Comparison of ENCODE assay signal across 1 cellular context in the genomic region with DNA sequence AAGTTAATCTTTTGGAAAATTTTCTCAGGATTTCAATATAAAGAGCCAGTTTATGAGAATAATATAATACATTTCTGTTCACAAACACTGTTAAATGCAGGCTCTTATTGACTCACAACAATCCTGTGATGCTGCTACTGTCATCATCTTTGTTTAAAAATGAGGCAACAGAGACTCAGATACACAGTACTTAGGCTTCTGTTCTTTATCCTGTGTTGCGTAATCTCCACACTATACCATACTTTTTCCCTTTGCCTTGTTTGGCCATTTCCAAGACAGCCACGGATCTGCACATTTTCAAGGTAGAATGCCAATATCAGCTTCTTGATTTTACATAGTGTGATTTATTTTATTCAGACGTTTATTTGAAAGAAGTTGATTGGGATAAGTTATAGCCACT.
TF ChIP-seq lines count a peak whose summit lies in the region.

No MANE protein-coding gene starts in this region.

TF ChIP-seq in HepG2, 621 proteins besides CTCF, POLR2A, EP300 and RAD21 (continued from another document):
- TF ChIP-seq, protein P1, sequence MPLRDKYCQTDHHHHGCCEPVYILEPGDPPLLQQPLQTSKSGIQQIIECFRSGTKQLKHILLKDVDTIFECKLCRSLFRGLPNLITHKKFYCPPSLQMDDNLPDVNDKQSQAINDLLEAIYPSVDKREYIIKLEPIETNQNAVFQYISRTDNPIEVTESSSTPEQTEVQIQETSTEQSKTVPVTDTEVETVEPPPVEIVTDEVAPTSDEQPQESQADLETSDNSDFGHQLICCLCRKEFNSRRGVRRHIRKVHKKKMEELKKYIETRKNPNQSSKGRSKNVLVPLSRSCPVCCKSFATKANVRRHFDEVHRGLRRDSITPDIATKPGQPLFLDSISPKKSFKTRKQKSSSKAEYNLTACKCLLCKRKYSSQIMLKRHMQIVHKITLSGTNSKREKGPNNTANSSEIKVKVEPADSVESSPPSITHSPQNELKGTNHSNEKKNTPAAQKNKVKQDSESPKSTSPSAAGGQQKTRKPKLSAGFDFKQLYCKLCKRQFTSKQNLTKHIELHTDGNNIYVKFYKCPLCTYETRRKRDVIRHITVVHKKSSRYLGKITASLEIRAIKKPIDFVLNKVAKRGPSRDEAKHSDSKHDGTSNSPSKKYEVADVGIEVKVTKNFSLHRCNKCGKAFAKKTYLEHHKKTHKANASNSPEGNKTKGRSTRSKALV (CRISPR knock-in tag; IDR thresholded peaks at IDR 0.05) = no peak
- TF ChIP-seq SNAPC2 (CRISPR knock-in tag; IDR thresholded peaks at IDR 0.05) (no peak), ZNF282 (IDR thresholded peaks at IDR 0.05; ENCODE audit: partially characterized antibody) (no peak), ZNF383 (CRISPR knock-in tag; IDR thresholded peaks at IDR 0.05; ENCODE audit: borderline replicate concordance) (no peak), ZSCAN20 (CRISPR knock-in tag; IDR thresholded peaks at IDR 0.05; ENCODE audit: borderline replicate concordance) (no peak)
